9 cellular contexts compared by ENCODE assay signal in the genomic region with DNA sequence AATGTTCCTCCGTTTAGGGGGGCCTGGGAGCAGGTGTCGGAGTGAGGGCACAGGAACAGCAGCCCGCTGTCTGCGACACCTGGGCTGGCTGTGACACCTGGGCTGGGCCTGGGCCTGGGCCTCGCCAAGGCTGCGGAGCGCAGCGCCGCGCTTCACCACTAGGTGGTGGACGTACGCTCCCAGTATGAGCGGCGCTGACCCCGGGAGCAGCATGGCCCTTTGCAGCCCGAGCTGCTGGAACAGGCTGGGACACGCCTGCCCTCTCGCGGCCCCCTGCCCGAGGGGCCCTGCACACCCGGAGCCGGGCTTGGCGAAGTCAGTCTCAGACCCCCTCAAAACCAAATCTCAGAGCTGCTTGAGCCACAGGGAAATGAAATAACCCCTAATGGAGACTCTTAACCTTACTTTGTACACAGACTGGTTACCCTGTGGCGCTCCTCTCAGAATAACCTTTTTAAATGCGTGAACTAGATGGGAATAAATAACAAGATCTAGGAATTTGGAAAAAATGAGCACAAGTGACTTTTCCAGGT. TPM values are rescaled to one million over a fixed set of nuclear protein-coding genes. Genes with fewer than 3 reads are reported as not detected.
DNase-seq lines count a peak whose midpoint lies in the region; TF ChIP-seq lines count a peak whose summit lies in the region.
"Had no signal": no experiment of that assay in that cellular context is flagged by ENCODE, and none has a peak within 500 bp of the region (broad histone marks: within the 10 kb centered on the region; RNA-seq: fewer than 3 reads in every experiment).

No MANE protein-coding gene starts in this region.

- peaks cover 0 to 14% of the 10 kb centered on the region in 2 donors for H3K4me1 ChIP-seq in thyroid gland

- peaks cover 39% of the 10 kb centered on the region for H3K27me3 Mint-ChIP-seq in osteocyte (ENCODE audit: unreplicated experiment)

- no peak for TF ChIP-seq POLR2A in thyroid gland (IDR thresholded peaks at IDR 0.05)

- no peaks in the 10 kb centered on the region for H3K27me3 ChIP-seq in thyroid gland

- 9 to 28% methylated on average over 6 to 19 of the region's 25 CpGs for WGBS in thyroid gland, 2 donors

- no peak overlapping the region for H3K27ac Mint-ChIP-seq in osteocyte (ENCODE audit: unreplicated experiment)

- peaks cover 2% of the 10 kb centered on the region for H3K36me3 Mint-ChIP-seq in osteocyte (ENCODE audit: unreplicated experiment)

- H3K27ac ChIP-seq in thyroid gland = no peak overlapping the region

- no peaks in the 10 kb centered on the region for H3K9me3 Mint-ChIP-seq in osteocyte (ENCODE audit: unreplicated experiment)

- peaks cover 3% of the 10 kb centered on the region for H3K4me1 Mint-ChIP-seq in osteocyte (ENCODE audit: unreplicated experiment)

- TF ChIP-seq CTCF in osteocyte (IDR thresholded peaks at IDR 0.05) (peak; percentile 92), thyroid gland (IDR thresholded peaks at IDR 0.05) (peak; percentile 89 to 98 (median 94))

- intact Hi-C loops in thyroid gland (cut with DNase I) = loop anchor here (5.0 kb wide), 1 partner anchor 49 kb away; no protein-coding TSS in a partner anchor

- H3K9me3 ChIP-seq in thyroid gland = no peaks in the 10 kb centered on the region

- H3K36me3 ChIP-seq in thyroid gland = no peaks in the 10 kb centered on the region

- in situ Hi-C loops in G401 (cut with HindIII; ENCODE audit: low sequenced_read_pairs) = no loop called here

- no peak overlapping the region for H3K4me3 Mint-ChIP-seq in osteocyte (ENCODE audit: unreplicated experiment)

- DNase-seq in G401 (ENCODE audit: low spot score) (peak; percentile 33), GOT3 (lab: John Stamatoyannopoulos, UW) (peak; percentile 7), LHCN-M2 (ENCODE audit: low read depth) (peak; percentile 56), SK-N-DZ (ENCODE audit: low spot score) (peak; percentile 82), glomerular endothelial cell (ENCODE audit: extremely low read depth, low read depth, low spot score) (peak; percentile 4), osteocyte (ENCODE audit: extremely low spot score, unreplicated experiment) (peak; percentile 90), thyroid gland (peak; percentile 86 to 87)
- peak; percentile 23 to 70 (median 36) for DNase-seq in activated naive CD4-positive, alpha-beta T cell (lab: John Stamatoyannopoulos, UW)

- H3K4me3 ChIP-seq in thyroid gland (replicated peaks in 1 of 3) = no peak overlapping the region
- H3K4me3 ChIP-seq: skin epidermis had no signal

RNA-seq across cellular contexts. Expression of a gene that starts 38.6 kb away (rescaled TPM):
- not detected in 2 replicates for total RNA-seq in G401 (2014; rRNA removed; shearing (Covaris generic))
- total RNA-seq in LHCN-M2 (2014; rRNA removed) = 0.06 TPM in 1 of 2 replicates, not detected in the other
- polyA plus RNA-seq in LHCN-M2 (2012) = not detected
- not detected in 2 replicates for polyA plus RNA-seq in SK-N-DZ (2014; cell fraction: cytosol; rRNA removed)
- not detected in 2 replicates for polyA plus RNA-seq in SK-N-DZ (2014; cell fraction: nucleus; rRNA removed)
- 0.34 TPM in 1 of 2 replicates, not detected in the other for total RNA-seq in glomerular endothelial cell
- not detected in 2 replicates for total RNA-seq in osteocyte
- total RNA-seq in thyroid gland = 1 to 10 TPM; 1.2 to 4.2 (median 2.0) TPM

Comparison
In these comparisons a context has a peak if more than half of its experiments do, and no peak if none do; other contexts are left out.
1. DNase-seq: peak in every context shown above with its lines; median percentile 90 in osteocyte; 86 in thyroid gland; 82 in SK-N-DZ; 56 in LHCN-M2; 36 in activated naive CD4-positive, alpha-beta T cell; 33 in G401; 7 in GOT3; 4 in glomerular endothelial cell.